18 cellular contexts compared by ENCODE assay signal in genomic region chr14:52690983-52691760, GRCh38. TPM values are rescaled to one million over a fixed set of nuclear protein-coding genes. Genes with fewer than 3 reads are reported as not detected.
DNase-seq lines count a peak whose midpoint lies in the region; ATAC-seq and TF ChIP-seq lines count a peak whose summit lies in the region.
"Had no signal": no experiment of that assay in that cellular context is flagged by ENCODE, and none has a peak within 500 bp of the region (broad histone marks: within the 10 kb centered on the region; RNA-seq: fewer than 3 reads in every experiment).

No MANE protein-coding gene starts in this region.

- dilution Hi-C loops in mammary epithelial cell (cut with HindIII; ENCODE audit: low sequenced_read_pairs) = no loop called here

- peak overlapping the region; percentile 79 for H3K4me3 ChIP-seq in PC-3 (ENCODE audit: low read length)
- no peak overlapping the region for H3K4me3 ChIP-seq in mammary epithelial cell (replicated peaks in 1 of 3; ENCODE audit: insufficient read depth in 1 of 3, low read depth in 2 of 3, low read length in 3 of 3)
- H3K4me3 ChIP-seq: suprapubic skin had no signal

- peak overlapping the region; percentile 54 for H3K27ac Mint-ChIP-seq in stimulated activated naive CD8-positive, alpha-beta T cell treated with anti-CD3 and anti-CD28 coated beads, Interleukin-15, Interleukin-2, amounts not matched to agents 100 ng/mL and 50 ng/mL, for 24 hours
- H3K27ac Mint-ChIP-seq: activated B cell treated with CpG ODN at 0.5 μM for 24 hours, B cell had no signal

- H3K9me3 ChIP-seq in PC-3 (ENCODE audit: low read length) (no peaks in the 10 kb centered on the region), mammary epithelial cell (replicated peaks; ENCODE audit: insufficient read depth, low read length) (no peaks in the 10 kb centered on the region)
- H3K9me3 ChIP-seq: suprapubic skin had no signal

- H3K36me3 Mint-ChIP-seq in stimulated activated naive CD8-positive, alpha-beta T cell treated with anti-CD3 and anti-CD28 coated beads, Interleukin-15, Interleukin-2, amounts not matched to agents 100 ng/mL and 50 ng/mL, for 24 hours (ENCODE audit: low read depth) = peaks cover 31% of the 10 kb centered on the region
- H3K36me3 Mint-ChIP-seq: immature natural killer cell had no signal

- in situ Hi-C loops in mammary epithelial cell (cut with MboI; ENCODE audit: low sequenced_read_pairs in 2 of 2) = no loop called here

- 64% methylated on average over 7 of the region's 7 CpGs for WGBS in mammary epithelial cell (ENCODE audit: low coverage, missing lambda C conversion rate)

- no peaks in the 10 kb centered on the region for H3K9me3 Mint-ChIP-seq in stimulated activated naive CD8-positive, alpha-beta T cell treated with anti-CD3 and anti-CD28 coated beads, Interleukin-15, Interleukin-2, amounts not matched to agents 100 ng/mL and 50 ng/mL, for 24 hours
- H3K9me3 Mint-ChIP-seq: activated B cell treated with CpG ODN at 0.5 μM for 24 hours; immature natural killer cell; natural killer cell treated with Interleukin-12 subunit alpha and Interleukin-12 subunit beta and Interleukin-15 and Interleukin-18, amount 100 ng/mL, for 72 hours had no signal

- DNase-seq in stimulated activated naive CD8-positive, alpha-beta T cell treated with anti-CD3 and anti-CD28 coated beads, Interleukin-15, Interleukin-2, amounts not matched to agents 100 U/mL and 50 U/mL, for 24 hours = no peak
- DNase-seq in PC-3 (peak; percentile 80), mammary epithelial cell (peak; percentile 30), ecto neural progenitor cell (ENCODE audit: low spot score) (no peak), sciatic nerve (ENCODE audit: low spot score) (no peak), anterior cingulate cortex (lab: John Stamatoyannopoulos, UW) (no peak), substantia nigra (lab: John Stamatoyannopoulos, UW) (no peak)
- DNase-seq: activated B cell treated with CpG ODN at 0.5 μM for 24 hours, immature natural killer cell, KG1, NCI-H1436 treated with DMSO at 0.1 percent for 48 hours, NCI-H446 treated with DMSO at 0.1 percent for 48 hours, RPMI8226, SW 1271 had no signal

- H3K36me3 ChIP-seq in PC-3 (ENCODE audit: low read depth, low read length) (no peaks in the 10 kb centered on the region), mammary epithelial cell (ENCODE audit: insufficient read depth, low read length) (peaks cover 2% of the 10 kb centered on the region)
- H3K36me3 ChIP-seq: suprapubic skin had no signal

- no peak overlapping the region for H2AFZ ChIP-seq in PC-3 (ENCODE audit: low read length)
- H2AFZ ChIP-seq in mammary epithelial cell (ENCODE audit: low read depth, low read length) = no peak overlapping the region

- TF ChIP-seq CTCF in PC-3 (conservative IDR thresholded peaks at IDR 0.05; ENCODE audit: low read depth, low read length) = no peak
- TF ChIP-seq CTCF in mammary epithelial cell (conservative IDR thresholded peaks at IDR 0.05 in 1 of 2, IDR thresholded peaks at IDR 0.05 in 1 of 2; ENCODE audit: extremely low read depth in 1 of 2, insufficient read depth in 1 of 2, low read depth in 1 of 2, low read length in 2 of 2) = no peak

- no peak overlapping the region for H3K4me3 Mint-ChIP-seq in stimulated activated naive CD8-positive, alpha-beta T cell treated with anti-CD3 and anti-CD28 coated beads, Interleukin-15, Interleukin-2, amounts not matched to agents 100 ng/mL and 50 ng/mL, for 24 hours
- H3K4me3 Mint-ChIP-seq: activated B cell treated with CpG ODN at 0.5 μM for 24 hours, B cell had no signal

- H3F3A ChIP-seq in PC-3 (ENCODE audit: low read length, unreplicated experiment) = peaks cover 6% of the 10 kb centered on the region

- H3K4me1 ChIP-seq in PC-3 (ENCODE audit: insufficient read depth, low read length) (peaks cover 39% of the 10 kb centered on the region), mammary epithelial cell (ENCODE audit: insufficient read depth, low read length) (peaks cover 29% of the 10 kb centered on the region)

- H3K4me1 Mint-ChIP-seq in stimulated activated naive CD8-positive, alpha-beta T cell treated with anti-CD3 and anti-CD28 coated beads, Interleukin-15, Interleukin-2, amounts not matched to agents 100 ng/mL and 50 ng/mL, for 24 hours (ENCODE audit: low read depth) = peaks cover 81% of the 10 kb centered on the region

- H3K9ac ChIP-seq in PC-3 (ENCODE audit: low read length) (peak overlapping the region; percentile 7), mammary epithelial cell (ENCODE audit: insufficient read depth, low read length) (no peak overlapping the region)

- H4K20me1 ChIP-seq in PC-3 (ENCODE audit: low read length) = peaks cover 84% of the 10 kb centered on the region
- H4K20me1 ChIP-seq in mammary epithelial cell (ENCODE audit: insufficient read depth, low read length) = peaks cover 11% of the 10 kb centered on the region

- peak overlapping the region; percentile 52 for H3K27ac ChIP-seq in PC-3 (ENCODE audit: low read length)
- peak overlapping the region; percentile 16 for H3K27ac ChIP-seq in mammary epithelial cell (ENCODE audit: insufficient read depth, low read depth, low read length)
- H3K27ac ChIP-seq in substantia nigra (ENCODE audit: low read depth, low read length, poor library complexity, severe bottlenecking) = no peak overlapping the region

- H3K27me3 Mint-ChIP-seq in stimulated activated naive CD8-positive, alpha-beta T cell treated with anti-CD3 and anti-CD28 coated beads, Interleukin-15, Interleukin-2, amounts not matched to agents 100 ng/mL and 50 ng/mL, for 24 hours = no peaks in the 10 kb centered on the region
- H3K27me3 Mint-ChIP-seq: activated B cell treated with CpG ODN at 0.5 μM for 24 hours; B cell; natural killer cell treated with Interleukin-12 subunit alpha and Interleukin-12 subunit beta and Interleukin-15 and Interleukin-18, amount 100 ng/mL, for 72 hours had no signal

- H3K4me2 ChIP-seq in PC-3 (ENCODE audit: low read length) (peak overlapping the region; percentile 90), mammary epithelial cell (ENCODE audit: insufficient read depth, low read depth, low read length) (peak overlapping the region; percentile 62)

- ATAC-seq in stimulated activated naive CD8-positive, alpha-beta T cell treated with anti-CD3 and anti-CD28 coated beads, Interleukin-15, Interleukin-2, amounts not matched to agents 100 U/mL and 50 U/mL, for 24 hours = no peak
- ATAC-seq in PC-3 = peak; percentile 53
- no peak for ATAC-seq in sciatic nerve
- ATAC-seq: natural killer cell treated with Interleukin-12 subunit alpha and Interleukin-12 subunit beta and Interleukin-15 and Interleukin-18, amount 100 ng/mL, for 72 hours had no signal

- CTCF ChIA-PET in PC-3 (lab: Charles Lee) (no interaction called here), mammary epithelial cell (lab: Charles Lee; ENCODE audit: low non-redundant PET) (no interaction called here)

- BruUV-seq in PC-3 (replicated peaks; lab: Mats Ljungman, UMichigan) (TSS peak; percentile 27), mammary epithelial cell (replicated peaks; lab: Mats Ljungman, UMichigan) (no TSS peak)

- H3K27me3 ChIP-seq in PC-3 (ENCODE audit: low read length) (no peaks in the 10 kb centered on the region), mammary epithelial cell (ENCODE audit: insufficient read depth, low read length) (no peaks in the 10 kb centered on the region)
- H3K27me3 ChIP-seq: suprapubic skin had no signal

- H3K79me2 ChIP-seq in PC-3 (ENCODE audit: low read length) = peaks cover 92% of the 10 kb centered on the region
- peaks cover 92% of the 10 kb centered on the region for H3K79me2 ChIP-seq in mammary epithelial cell (ENCODE audit: insufficient read depth, low read length)

- intact Hi-C loops in PC-3 (cut with micrococcal nuclease) (loop anchor here (1.0 to 2.0 kb wide), 4 partner anchors 16 to 139 kb away; partner anchors contain the start of genes GNPNAT1, GPR137C, PSMC6 and STYX), mammary epithelial cell (cut with micrococcal nuclease) (loop anchor here (5.0 kb wide), 1 partner anchor 139 kb away; the partner anchor contains the start of genes GPR137C and TXNDC16), sciatic nerve (cut with DNase I) (no loop called here)

- no peaks in the 10 kb centered on the region for H3K9me2 ChIP-seq in PC-3 (replicated peaks; ENCODE audit: low read length)

- POLR2A ChIA-PET in PC-3 (lab: Charles Lee; ENCODE audit: unreplicated experiment) = interaction anchor here (0.6 kb wide), 1 partner anchor 198 kb away, joined by 5 read pairs; no protein-coding TSS in a partner anchor

RNA-seq across cellular contexts. Expression of gene ERO1A, which starts 4.2 kb away (rescaled TPM):
- total RNA-seq in PC-3 (2014; rRNA removed) = 151 and 207 TPM in 2 replicates
- total RNA-seq in mammary epithelial cell = 100 to 1,000 TPM in 1 of 2 donors, 10 to 100 TPM in 1; 67.5 to 160 TPM
- 77.2 TPM for polyA plus RNA-seq in mammary epithelial cell
- polyA minus RNA-seq in mammary epithelial cell = 67.3 TPM
- total RNA-seq in sciatic nerve = 42.5 TPM

RNA-seq across cellular contexts. Expression of gene PSMC6, which starts 15.8 kb away (rescaled TPM):
- total RNA-seq in PC-3 (2014; rRNA removed) = 193 and 232 TPM in 2 replicates
- 10 to 100 TPM; 57.0 to 83.3 TPM for total RNA-seq in mammary epithelial cell
- 43.7 TPM for polyA plus RNA-seq in mammary epithelial cell
- 42.0 TPM for polyA minus RNA-seq in mammary epithelial cell
- 79.1 TPM for total RNA-seq in sciatic nerve

RNA-seq across cellular contexts. Expression of gene STYX, which starts 38.8 kb away (rescaled TPM):
- 11.1 and 14.1 TPM in 2 replicates for total RNA-seq in PC-3 (2014; rRNA removed)
- 10 to 100 TPM; 14.0 to 23.2 TPM for total RNA-seq in mammary epithelial cell
- 5.5 TPM for polyA plus RNA-seq in mammary epithelial cell
- polyA minus RNA-seq in mammary epithelial cell = 5.0 TPM
- total RNA-seq in sciatic nerve = 11.3 TPM

Comparison
In these comparisons a context has a peak if more than half of its experiments do, and no peak if none do; other contexts are left out.
1. DNase-seq: peak in PC-3 (single experiment) and mammary epithelial cell (single experiment); none in stimulated activated naive CD8-positive, alpha-beta T cell treated with anti-CD3 and anti-CD28 coated beads, Interleukin-15, Interleukin-2, amounts not matched to agents 100 U/mL and 50 U/mL, for 24 hours (single experiment), ecto neural progenitor cell (single experiment), sciatic nerve (single experiment), anterior cingulate cortex (0 of 58) and substantia nigra (0 of 49).